ENCODE assay signal across 21 cellular contexts in genomic region chr2:167265004-167265403, GRCh38. TPM values are rescaled to one million over a fixed set of nuclear protein-coding genes. Genes with fewer than 3 reads are reported as not detected.
A peak's percentile ranks its signal among the peaks of the same experiment; 100 is the strongest.
DNase-seq lines count a peak whose midpoint lies in the region; ATAC-seq, FAIRE-seq and TF ChIP-seq lines count a peak whose summit lies in the region.
"Had no signal": no experiment of that assay in that cellular context is flagged by ENCODE, and none has a peak within 500 bp of the region (broad histone marks: within the 10 kb centered on the region; RNA-seq: fewer than 3 reads in every experiment).

No MANE protein-coding gene starts in this region.

- peaks cover 33% of the 10 kb centered on the region for H3K9me3 Mint-ChIP-seq in GM23338
- H3K9me3 Mint-ChIP-seq in activated CD4-positive, alpha-beta T cell treated with anti-CD3 and anti-CD28 coated beads, Interleukin-2, amount 10 ng/mL, durations not matched to agents 7 days and 5 days, result peaks cover 17% of the 10 kb centered on the region

- no peak for ATAC-seq in GM23338
- ATAC-seq in gastrocnemius medialis, result peak; percentile 59 to 62
- ATAC-seq in GM19328 (IDR thresholded peaks at IDR 0.05; ENCODE audit: unreplicated experiment), result no peak

- TF ChIP-seq POLR2A in H1 (IDR thresholded peaks at IDR 0.05; ENCODE audit: control extremely low read depth in 1 of 2, low read depth in 2 of 2, low read length in 2 of 2) (no peak), gastrocnemius medialis (IDR thresholded peaks at IDR 0.05) (no peak)

- H3F3A ChIP-seq in GM23338 (replicated peaks; ENCODE audit: low read depth), result no peaks in the 10 kb centered on the region

- FAIRE-seq in H1 (lab: Jason Lieb, UNC), result no peak
- FAIRE-seq: A204.1, GM12878, GM12892, GM18507 had no signal

- no peak for TF ChIP-seq RAD21 in H1 (IDR thresholded peaks at IDR 0.05 in 1 of 2, conservative IDR thresholded peaks at IDR 0.05 in 1 of 2; ENCODE audit: low read depth in 2 of 2, low read length in 2 of 2)

- peaks cover 12% of the 10 kb centered on the region for H3K27me3 Mint-ChIP-seq in GM23338 (ENCODE audit: insufficient read depth, low read depth, poor library complexity)
- no peaks in the 10 kb centered on the region for H3K27me3 Mint-ChIP-seq in activated CD4-positive, alpha-beta T cell treated with anti-CD3 and anti-CD28 coated beads, Interleukin-2, amount 10 ng/mL, durations not matched to agents 7 days and 5 days
- H3K27me3 Mint-ChIP-seq: CD4-positive, alpha-beta memory T cell; CD4-positive, CD25-positive, alpha-beta regulatory T cell; CD8-positive, alpha-beta memory T cell had no signal

- H3K18ac ChIP-seq in H1 (ENCODE audit: extremely low read depth, low read length), result no peak overlapping the region

- H3K23me2 ChIP-seq in H1 (ENCODE audit: low read depth, low read length), result no peaks in the 10 kb centered on the region

- no peak overlapping the region for H3K27ac ChIP-seq in GM23338 (ENCODE audit: low read depth)
- H3K27ac ChIP-seq in H1 (ENCODE audit: low read depth, low read length), result no peak overlapping the region
- H3K27ac ChIP-seq in gastrocnemius medialis, result peak overlapping the region; percentile 29 to 62 (median 57)
- H3K27ac ChIP-seq: BLaER1 had no signal

- POLR2A ChIA-PET in H1 (lab: Charles Lee; ENCODE audit: partially characterized antibody), result interaction anchor here (0.7 kb wide), 1 partner anchor 23 kb away, joined by 3 read pairs; no protein-coding TSS in a partner anchor
- POLR2A ChIA-PET in activated CD4-positive, alpha-beta T cell treated with anti-CD3 and anti-CD28 coated beads, Interleukin-2, amount 10 ng/mL, durations not matched to agents 7 days and 5 days (lab: Charles Lee), result no interaction called here

- CTCF ChIA-PET in H1 (lab: Charles Lee; ENCODE audit: partially characterized antibody), result interaction anchor here (1.0 to 2.2 kb wide), 18 partner anchors 8 to 854 kb away, joined by 3 to 13 read pairs (median 4); no protein-coding TSS in a partner anchor
- CTCF ChIA-PET in activated CD4-positive, alpha-beta T cell treated with anti-CD3 and anti-CD28 coated beads, Interleukin-2, amount 10 ng/mL, durations not matched to agents 7 days and 5 days (lab: Charles Lee), result no interaction called here

- no peak overlapping the region for H4K91ac ChIP-seq in H1 (replicated peaks; ENCODE audit: insufficient read length, low read length)

- H3K4me1 Mint-ChIP-seq in GM23338, result peaks cover 15% of the 10 kb centered on the region
- H3K4me1 Mint-ChIP-seq in activated CD4-positive, alpha-beta T cell treated with anti-CD3 and anti-CD28 coated beads, Interleukin-2, amount 10 ng/mL, durations not matched to agents 7 days and 5 days, result no peaks in the 10 kb centered on the region
- H3K4me1 Mint-ChIP-seq: CD14-positive monocyte; CD4-positive, alpha-beta memory T cell; CD4-positive, CD25-positive, alpha-beta regulatory T cell; CD8-positive, alpha-beta memory T cell had no signal

- H3K27me3 ChIP-seq in GM23338 (ENCODE audit: insufficient read depth) (no peaks in the 10 kb centered on the region), H1 (replicated peaks in 1 of 4; ENCODE audit: control insufficient read depth in 3 of 4, extremely low read depth in 1 of 4, insufficient read depth in 3 of 4, low read length in 3 of 4) (no peaks in the 10 kb centered on the region), gastrocnemius medialis (no peaks in the 10 kb centered on the region)
- H3K27me3 ChIP-seq: BE2C, BLaER1 had no signal

- no peak overlapping the region for H3K14ac ChIP-seq in H1 (ENCODE audit: insufficient read length)

- H2AFZ ChIP-seq in GM23338 (peak overlapping the region; percentile 52; the same call in 1 of the 2 replicates), H1 (ENCODE audit: low read length) (no peak overlapping the region)

- in situ Hi-C loops in gastrocnemius medialis (cut with MboI; ENCODE audit: low sequenced_read_pairs in 4 of 4), result loop anchor here in 3 of 4 donors (10.0 to 25.0 kb wide), 2 partner anchors 847 to 850 kb away; no protein-coding TSS in a partner anchor

- H4K20me1 ChIP-seq in GM23338 (replicated peaks; ENCODE audit: insufficient read depth) (no peaks in the 10 kb centered on the region), H1 (replicated peaks in 1 of 2; ENCODE audit: control insufficient read depth in 1 of 2, insufficient read depth in 2 of 2, low read length in 2 of 2) (no peaks in the 10 kb centered on the region)
- H4K20me1 ChIP-seq: BLaER1 had no signal

- no peak for TF ChIP-seq CTCF in GM23338 (conservative IDR thresholded peaks at IDR 0.05; ENCODE audit: low read depth in 2 of 2)
- no peak for TF ChIP-seq CTCF in H1 (IDR thresholded peaks at IDR 0.05; ENCODE audit: control extremely low read depth in 1 of 3, insufficient read depth in 1 of 3, low read depth in 1 of 3, low read length in 3 of 3)
- no peak for TF ChIP-seq CTCF in gastrocnemius medialis (IDR thresholded peaks at IDR 0.05 in 4 of 5, conservative IDR thresholded peaks at IDR 0.05 in 1 of 5)

- H3K9ac ChIP-seq in H1 (replicated peaks in 1 of 4; ENCODE audit: extremely low read depth in 1 of 4, low read depth in 3 of 4, low read length in 3 of 4), result no peak overlapping the region
- H3K9ac ChIP-seq: BLaER1 had no signal

- H3K79me2 ChIP-seq in GM23338 (replicated peaks; ENCODE audit: insufficient read depth) (no peaks in the 10 kb centered on the region), H1 (ENCODE audit: control insufficient read depth in 1 of 2, insufficient read depth in 2 of 2, low read length in 2 of 2) (no peaks in the 10 kb centered on the region)

- H2BK20ac ChIP-seq in H1 (ENCODE audit: low read length), result no peak overlapping the region

- no peak for TF ChIP-seq EP300 in H1 (IDR thresholded peaks at IDR 0.05; ENCODE audit: borderline replicate concordance in 1 of 2, low read depth in 2 of 2, low read length in 2 of 2)

- peaks cover 18 to 21% of the 10 kb centered on the region in 2 experiments for H3K9me3 ChIP-seq in H1 (ENCODE audit: insufficient read depth in 2 of 2, low read depth in 1 of 2, low read length in 1 of 2)
- no peaks in the 10 kb centered on the region for H3K9me3 ChIP-seq in gastrocnemius medialis
- H3K9me3 ChIP-seq: BE2C had no signal

- H2BK5ac ChIP-seq in H1 (ENCODE audit: low read depth, low read length), result no peak overlapping the region

- no peak overlapping the region for H3K27ac Mint-ChIP-seq in GM23338
- H3K27ac Mint-ChIP-seq in activated CD4-positive, alpha-beta T cell treated with anti-CD3 and anti-CD28 coated beads, Interleukin-2, amount 10 ng/mL, durations not matched to agents 7 days and 5 days, result no peak overlapping the region
- H3K27ac Mint-ChIP-seq: CD14-positive monocyte; CD4-positive, alpha-beta memory T cell; CD4-positive, CD25-positive, alpha-beta regulatory T cell; CD8-positive, alpha-beta memory T cell had no signal

- intact Hi-C loops in gastrocnemius medialis (cut with DNase I; ENCODE audit: low total_unique reads), result no loop called here

- no peak overlapping the region for H3K23ac ChIP-seq in H1 (ENCODE audit: insufficient read length)

- peaks cover 33% of the 10 kb centered on the region for H3K36me3 Mint-ChIP-seq in GM23338 (ENCODE audit: low read depth)
- no peaks in the 10 kb centered on the region for H3K36me3 Mint-ChIP-seq in activated CD4-positive, alpha-beta T cell treated with anti-CD3 and anti-CD28 coated beads, Interleukin-2, amount 10 ng/mL, durations not matched to agents 7 days and 5 days (ENCODE audit: low read depth)
- H3K36me3 Mint-ChIP-seq: CD14-positive monocyte; CD4-positive, alpha-beta memory T cell; CD4-positive, CD25-positive, alpha-beta regulatory T cell; CD8-positive, alpha-beta memory T cell had no signal

- H3K36me3 ChIP-seq in GM23338 (ENCODE audit: insufficient read depth) (peaks cover 14% of the 10 kb centered on the region), H1 (ENCODE audit: control insufficient read depth in 2 of 4, insufficient read depth in 4 of 4, low read length in 3 of 4) (peaks cover 0 to 7% (median 2%) of the 10 kb centered on the region in 4 experiments; a peak in 3 of 8 replicates), gastrocnemius medialis (no peaks in the 10 kb centered on the region)
- H3K36me3 ChIP-seq: BE2C, BLaER1 had no signal

- H3K79me1 ChIP-seq in H1 (ENCODE audit: low read depth, low read length), result no peaks in the 10 kb centered on the region

- H3K4me1 ChIP-seq in GM23338 (ENCODE audit: insufficient read depth) (no peaks in the 10 kb centered on the region), H1 (replicated peaks in 1 of 4; ENCODE audit: control insufficient read depth in 3 of 4, insufficient read depth in 4 of 4, low read length in 3 of 4) (no peaks in the 10 kb centered on the region), gastrocnemius medialis (peaks cover 0 to 10% of the 10 kb centered on the region in 2 donors)
- H3K4me1 ChIP-seq: BE2C, BLaER1 had no signal

- H4K8ac ChIP-seq in H1 (ENCODE audit: extremely low read depth, insufficient read depth, low read length), result no peak overlapping the region

- WGBS in H1 (ENCODE audit: extremely low coverage in 1 of 2, insufficient coverage in 1 of 2, insufficient read length in 1 of 2, insufficient replicate concordance in 2 of 2, low coverage in 1 of 2, low lambda C conversion rate in 2 of 2, missing lambda C conversion rate in 1 of 2), 2 experiments, result 90% methylated on average over 2 of the region's 2 CpGs; no CpG with 5 or more reads in 1 of the 2 experiments

- no peak overlapping the region for H2BK120ac ChIP-seq in H1 (replicated peaks; ENCODE audit: low read depth, low read length)

- H2BK12ac ChIP-seq in H1 (ENCODE audit: low read depth, low read length), result 0 out of 2 replicates have a peak overlapping the region, but pooled peaks have one; percentile 7

- no peak overlapping the region for H2AK5ac ChIP-seq in H1 (ENCODE audit: low read depth, low read length)

- H3K4ac ChIP-seq in H1 (replicated peaks; ENCODE audit: insufficient read length, low read depth, low read length), result no peak overlapping the region

- no peak overlapping the region for H3K4me2 ChIP-seq in GM23338
- no peak overlapping the region for H3K4me2 ChIP-seq in H1 (ENCODE audit: insufficient read depth in 1 of 2, low read depth in 2 of 2, low read length in 2 of 2)
- H3K4me2 ChIP-seq: BLaER1 had no signal

- H2BK15ac ChIP-seq in H1 (ENCODE audit: low read length), result no peak overlapping the region

- no peaks in the 10 kb centered on the region for H3K9me2 ChIP-seq in GM23338 (ENCODE audit: insufficient read depth)

- no peak overlapping the region for H3K4me3 Mint-ChIP-seq in GM23338
- no peak overlapping the region for H3K4me3 Mint-ChIP-seq in activated CD4-positive, alpha-beta T cell treated with anti-CD3 and anti-CD28 coated beads, Interleukin-2, amount 10 ng/mL, durations not matched to agents 7 days and 5 days
- H3K4me3 Mint-ChIP-seq: CD14-positive monocyte; CD4-positive, alpha-beta memory T cell; CD4-positive, CD25-positive, alpha-beta regulatory T cell; CD8-positive, alpha-beta memory T cell had no signal

- no peak overlapping the region for H3K4me3 ChIP-seq in GM23338
- no peak overlapping the region for H3K4me3 ChIP-seq in H1 (ENCODE audit: extremely low read depth in 1 of 4, insufficient read depth in 2 of 4, low read depth in 3 of 4, low read length in 4 of 4)
- no peak overlapping the region for H3K4me3 ChIP-seq in gastrocnemius medialis
- H3K4me3 ChIP-seq: BLaER1, GM12878 had no signal

- H4K5ac ChIP-seq in H1 (ENCODE audit: insufficient read length, low read depth, low read length), result no peak overlapping the region

- no peak overlapping the region for H3K56ac ChIP-seq in H1 (replicated peaks; ENCODE audit: insufficient read length, low read depth, low read length)

- no peak for DNase-seq in GM23338 (ENCODE audit: low spot score)
- DNase-seq in H1 (ENCODE audit: low read depth in 1 of 2, low spot score in 2 of 2), result no peak
- DNase-seq in gastrocnemius medialis, result no peak
- no peak for DNase-seq in activated CD4-positive, alpha-beta T cell treated with anti-CD3 and anti-CD28 coated beads, Interleukin-2, amount 10 ng/mL, durations not matched to agents 7 days and 5 days
- DNase-seq: 8988T; BE2C; CD4-positive, alpha-beta memory T cell; CD8-positive, alpha-beta memory T cell; DMS 273 treated with DMSO at 0.1 percent for 48 hours; DMS153; DMS79; DND-41; GDM1 had no signal

RNA-seq across cellular contexts. Expression of gene B3GALT1, which starts 27.8 kb away (rescaled TPM):
- total RNA-seq in GM23338 (2014; rRNA removed; shearing (Covaris generic)), result 33.9 and 35.5 TPM in 2 replicates
- polyA plus RNA-seq in GM23338 (2016; fragmentation: Nextera tagmentation; extraction: Ambion mirVana) (12.6 and 16.8 TPM in 2 replicates), H1 (2011; rRNA removed) (5.4 and 8.7 TPM in 2 replicates)
- total RNA-seq in H1 (2021; fragmentation: NEBNext Ultra II Directional; extraction: Animal tissue kit (Norgen Biotek cat#: 25700)), result 27.4 and 29.5 TPM in 2 replicates
- 6.5 TPM for polyA plus RNA-seq in H1 (2011; cell fraction: cytosol; rRNA removed)
- 6.7 TPM for polyA plus RNA-seq in H1 (2011; cell fraction: nucleus; rRNA removed)
- polyA plus RNA-seq in H1 (2012, experiment 1 of 2), result 6.4 to 12.7 TPM (median 8.5 TPM) in 4 replicates
- 0.97 TPM for polyA plus RNA-seq in H1 (2012, experiment 2 of 2)
- 19.9 TPM for polyA plus RNA-seq in H1 (2013, experiment 1 of 2)
- 22.3 TPM for polyA plus RNA-seq in H1 (2013, experiment 2 of 2)
- 34.7 and 43.2 TPM in 2 replicates for polyA minus RNA-seq in H1 (2011; rRNA and poly(A)+ RNA removed)
- 16.7 TPM for polyA minus RNA-seq in H1 (2011; cell fraction: cytosol; rRNA and poly(A)+ RNA removed)
- polyA minus RNA-seq in H1 (2011; cell fraction: nucleus; rRNA and poly(A)+ RNA removed), result 32.1 TPM
- total RNA-seq in gastrocnemius medialis, result 1 to 10 TPM; 1.2 to 9.3 (median 2.8) TPM
- total RNA-seq in activated CD4-positive, alpha-beta T cell treated with anti-CD3 and anti-CD28 coated beads, Interleukin-2, amount 10 ng/mL, durations not matched to agents 7 days and 5 days, result not detected
- total RNA-seq: CD4-positive, alpha-beta memory T cell; CD4-positive, CD25-positive, alpha-beta regulatory T cell had no signal
- polyA plus RNA-seq: CD14-positive monocyte; CD4-positive, alpha-beta memory T cell; CD4-positive, CD25-positive, alpha-beta regulatory T cell; CD8-positive, alpha-beta memory T cell; GM12878 had no signal

Comparison
In these comparisons a context has a peak if more than half of its experiments do, and no peak if none do; other contexts are left out.
1. ATAC-seq: peak in gastrocnemius medialis (2 of 2); none in GM23338 (single experiment) and GM19328 (single experiment).
2. H3K27ac ChIP-seq: peak in gastrocnemius medialis (4 of 4); none in GM23338 (single experiment) and H1 (single experiment).